Comparison of ENCODE assay signal across 8 cellular contexts in the genomic region with DNA sequence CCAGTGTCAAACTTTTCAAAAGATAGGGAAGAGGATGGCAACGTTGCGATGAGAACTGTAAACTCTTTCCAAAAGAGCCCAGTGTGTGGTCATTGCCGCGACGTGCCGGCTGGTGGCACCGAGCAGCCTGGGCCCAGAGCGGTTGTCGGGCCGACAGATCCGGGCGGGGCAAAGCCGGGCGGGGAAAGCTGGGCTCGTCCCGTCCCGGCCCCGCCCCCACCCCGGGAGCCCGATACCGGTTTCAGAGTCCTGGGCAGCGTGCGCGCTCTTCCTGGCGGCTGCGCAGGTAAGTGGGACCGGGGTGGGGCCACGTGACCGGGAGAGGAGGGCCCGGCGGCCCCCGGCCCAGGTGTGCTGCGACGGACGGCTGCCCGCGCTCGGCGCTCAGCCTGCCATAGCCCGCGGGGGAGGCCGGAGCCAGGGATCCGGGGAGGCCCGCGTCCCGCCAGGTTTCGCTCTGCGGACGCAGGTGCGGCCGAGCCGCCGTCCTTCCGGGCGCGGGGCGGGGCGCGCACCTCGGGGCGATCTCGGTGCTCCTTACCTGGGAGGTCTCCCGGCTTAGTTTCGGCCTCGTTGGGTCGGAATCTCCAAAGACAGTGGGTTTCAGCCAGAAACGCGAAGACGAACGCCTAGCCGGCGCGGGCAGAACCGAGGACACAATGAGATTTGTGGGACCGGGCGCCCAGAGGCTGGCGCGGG. TPM values are rescaled to one million over a fixed set of nuclear protein-coding genes. Genes with fewer than 3 reads are reported as not detected.
DNase-seq lines count a peak whose midpoint lies in the region; ATAC-seq and TF ChIP-seq lines count a peak whose summit lies in the region.

A gene with protein sequence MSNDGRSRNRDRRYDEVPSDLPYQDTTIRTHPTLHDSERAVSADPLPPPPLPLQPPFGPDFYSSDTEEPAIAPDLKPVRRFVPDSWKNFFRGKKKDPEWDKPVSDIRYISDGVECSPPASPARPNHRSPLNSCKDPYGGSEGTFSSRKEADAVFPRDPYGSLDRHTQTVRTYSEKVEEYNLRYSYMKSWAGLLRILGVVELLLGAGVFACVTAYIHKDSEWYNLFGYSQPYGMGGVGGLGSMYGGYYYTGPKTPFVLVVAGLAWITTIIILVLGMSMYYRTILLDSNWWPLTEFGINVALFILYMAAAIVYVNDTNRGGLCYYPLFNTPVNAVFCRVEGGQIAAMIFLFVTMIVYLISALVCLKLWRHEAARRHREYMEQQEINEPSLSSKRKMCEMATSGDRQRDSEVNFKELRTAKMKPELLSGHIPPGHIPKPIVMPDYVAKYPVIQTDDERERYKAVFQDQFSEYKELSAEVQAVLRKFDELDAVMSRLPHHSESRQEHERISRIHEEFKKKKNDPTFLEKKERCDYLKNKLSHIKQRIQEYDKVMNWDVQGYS (plus strand): TSS at position 232 of the 699 bp plus-strand sequence. CDS start 4,270 bp downstream, outside the sequence.

- peaks cover 7% of the 10 kb centered on the region; the same call in 1 of the 2 replicates for H3K4me1 ChIP-seq in PC-3 (ENCODE audit: insufficient read depth, low read length)
- H3K4me1 ChIP-seq in adipocyte (ENCODE audit: control insufficient read depth, insufficient read depth, low read length): no peaks in the 10 kb centered on the region
- H3K4me1 ChIP-seq in prostate gland (replicated peaks): no peaks in the 10 kb centered on the region

- H4K20me1 ChIP-seq in PC-3 (ENCODE audit: low read length): no peaks in the 10 kb centered on the region

- no peaks in the 10 kb centered on the region for H3K27me3 ChIP-seq in PC-3 (ENCODE audit: low read length)
- H3K27me3 ChIP-seq in adipocyte (replicated peaks; ENCODE audit: control insufficient read depth, insufficient read depth, low read length): no peaks in the 10 kb centered on the region
- no peaks in the 10 kb centered on the region for H3K27me3 ChIP-seq in prostate gland (replicated peaks; ENCODE audit: insufficient read depth)

- ATAC-seq in HG02981 (IDR thresholded peaks at IDR 0.05; ENCODE audit: unreplicated experiment) (peak; percentile 43), PC-3 (peak; percentile 95), left cardiac atrium (peak; percentile 95 to 98), HG02970 (IDR thresholded peaks at IDR 0.05; ENCODE audit: low FRiP score, unreplicated experiment) (no peak)

- POLR2A ChIA-PET in PC-3 (lab: Charles Lee; ENCODE audit: unreplicated experiment): interaction anchor here (0.6 kb wide), 1 partner anchor 25 kb away, joined by 12 read pairs; no protein-coding TSS in a partner anchor

- H3K27ac ChIP-seq in PC-3 (ENCODE audit: low read length) (peak within 1 kb of the TSS; percentile 83), prostate gland (peak within 1 kb of the TSS; percentile 88)

- CTCF ChIA-PET in PC-3 (lab: Charles Lee): interaction anchor here (0.6 kb wide), 1 partner anchor 17 kb away, joined by 11 read pairs; no protein-coding TSS in a partner anchor

- TF ChIP-seq CTCF in GM12875 (IDR thresholded peaks at IDR 0.05; ENCODE audit: borderline replicate concordance, insufficient read depth, low read depth, low read length): no peak
- TF ChIP-seq CTCF in PC-3 (conservative IDR thresholded peaks at IDR 0.05; ENCODE audit: low read depth, low read length): peak; percentile 55
- TF ChIP-seq CTCF in prostate gland (IDR thresholded peaks at IDR 0.05): peak in 3 of 4 experiments; percentile 45 to 71 (median 65)

- H3K4me3 ChIP-seq in GM12875 (ENCODE audit: low read depth, low read length) (peak within 1 kb of the TSS; percentile 68), PC-3 (ENCODE audit: low read length) (peak within 1 kb of the TSS; percentile 85), adipocyte (ENCODE audit: low read length) (peak within 1 kb of the TSS; percentile 27), prostate gland (peak within 1 kb of the TSS; percentile 66 to 79)

- H3K79me2 ChIP-seq in PC-3 (ENCODE audit: low read length): peaks cover 32% of the 10 kb centered on the region

- BruUV-seq in PC-3 (replicated peaks; lab: Mats Ljungman, UMichigan): no TSS peak

- peak; percentile 85 for TF ChIP-seq POLR2A in prostate gland (IDR thresholded peaks at IDR 0.05)

- H3F3A ChIP-seq in PC-3 (ENCODE audit: low read length, unreplicated experiment): no peaks in the 10 kb centered on the region

- peak within 1 kb of the TSS; percentile 93 for H2AFZ ChIP-seq in PC-3 (ENCODE audit: low read length)

- no peaks in the 10 kb centered on the region for H3K9me3 ChIP-seq in PC-3 (ENCODE audit: low read length)
- no peaks in the 10 kb centered on the region for H3K9me3 ChIP-seq in adipocyte (ENCODE audit: control insufficient read depth, low read length)
- no peaks in the 10 kb centered on the region for H3K9me3 ChIP-seq in prostate gland

- H3K4me2 ChIP-seq in PC-3 (ENCODE audit: low read length): peak within 1 kb of the TSS; percentile 95

- peak; percentile 90 for DNase-seq in PC-3
- DNase-seq in adipocyte (ENCODE audit: low read depth): peak; percentile 81
- DNase-seq in left cardiac atrium: peak; percentile 79
- DNase-seq in prostate gland (ENCODE audit: low spot score): peak; percentile 96
- no peak for DNase-seq in cerebellar cortex (ENCODE audit: low spot score)

- H3K36me3 ChIP-seq in PC-3 (ENCODE audit: low read depth, low read length): peaks cover 8% of the 10 kb centered on the region; the same call in 1 of the 2 replicates
- peaks cover 45% of the 10 kb centered on the region for H3K36me3 ChIP-seq in adipocyte (ENCODE audit: control insufficient read depth, insufficient read depth, low read length, severe bottlenecking)
- H3K36me3 ChIP-seq in prostate gland: no peaks in the 10 kb centered on the region

- 4% methylated on average over 41 of the region's 78 CpGs for WGBS in prostate gland

- peak within 1 kb of the TSS; percentile 88 for H3K9ac ChIP-seq in PC-3 (ENCODE audit: low read length)
- H3K9ac ChIP-seq in adipocyte (ENCODE audit: low read length): no peak within 1 kb of the TSS

- H3K9me2 ChIP-seq in PC-3 (replicated peaks; ENCODE audit: low read length): no peaks in the 10 kb centered on the region

- intact Hi-C loops in PC-3 (cut with micrococcal nuclease) (loop anchor here (1.0 kb wide), 1 partner anchor 78 kb away; no protein-coding TSS in a partner anchor), left cardiac atrium (cut with DNase I) (no loop called here), prostate gland (cut with DNase I) (loop anchor here (10.0 kb wide), 1 partner anchor 80 kb away; a partner anchor contains a TSS)

RNA-seq across cellular contexts. Expression of the gene that starts here (rescaled TPM):
- total RNA-seq in PC-3 (2014; rRNA removed) (12.5 and 15.4 TPM in 2 replicates), left cardiac atrium (1 to 10 TPM; 2.0 to 2.2 TPM), prostate gland (10 to 100 TPM in 1 of 2 donors, 1 to 10 TPM in 1; 9.5 to 30.1 TPM)

Comparison
In these comparisons a context has a peak if more than half of its experiments do, and no peak if none do; other contexts are left out.
1. H3K4me3 ChIP-seq: peak in every context shown above with its lines; median percentile 85 in PC-3; 72 in prostate gland; 68 in GM12875; 27 in adipocyte.
2. intact Hi-C loops: an anchor here in PC-3 (1.0 kb wide) and prostate gland (10.0 kb wide); none called in left cardiac atrium.